ENCODE assay signal across 12 cellular contexts in genomic region chr11:92978226-92979111, GRCh38. TPM values are rescaled to one million over a fixed set of nuclear protein-coding genes. Genes with fewer than 3 reads are reported as not detected.
DNase-seq lines count a peak whose midpoint lies in the region; ATAC-seq, FAIRE-seq and TF ChIP-seq lines count a peak whose summit lies in the region.
"Had no signal": no experiment of that assay in that cellular context is flagged by ENCODE, and none has a peak within 500 bp of the region (broad histone marks: within the 10 kb centered on the region; RNA-seq: fewer than 3 reads in every experiment).

No MANE protein-coding gene starts in this region.

- H3K4me2 ChIP-seq in skeletal muscle satellite cell (ENCODE audit: low read length) = peak overlapping the region; percentile 55

- H3K9me3 ChIP-seq in skeletal muscle satellite cell (replicated peaks; ENCODE audit: low read length) = no peaks in the 10 kb centered on the region
- H3K9me3 ChIP-seq: right lobe of liver had no signal

- no peak for FAIRE-seq in bronchial epithelial cell (lab: Jason Lieb, UNC)
- FAIRE-seq: endothelial cell of umbilical vein had no signal

- H3K36me3 ChIP-seq in bronchial epithelial cell (ENCODE audit: control insufficient read depth, insufficient read depth, low read length) (no peaks in the 10 kb centered on the region), skeletal muscle satellite cell (ENCODE audit: insufficient read depth, low read length) (no peaks in the 10 kb centered on the region)
- H3K36me3 ChIP-seq: right lobe of liver had no signal

- H3K4me3 ChIP-seq in bronchial epithelial cell (ENCODE audit: low read depth, low read length) = no peak overlapping the region
- peak overlapping the region; percentile 18 for H3K4me3 ChIP-seq in skeletal muscle satellite cell (ENCODE audit: low read length)
- H3K4me3 ChIP-seq: right lobe of liver had no signal

- ATAC-seq in GM19324 (IDR thresholded peaks at IDR 0.05; ENCODE audit: low FRiP score, unreplicated experiment) (no peak), GM18909 (IDR thresholded peaks at IDR 0.05; ENCODE audit: poor library complexity, unreplicated experiment) (no peak)
- ATAC-seq: right lobe of liver had no signal

- no peaks in the 10 kb centered on the region for H3K27me3 ChIP-seq in bronchial epithelial cell (ENCODE audit: control insufficient read depth, insufficient read depth, low read length)
- no peaks in the 10 kb centered on the region for H3K27me3 ChIP-seq in skeletal muscle satellite cell (ENCODE audit: control insufficient read depth, insufficient read depth, low read length)
- H3K27me3 ChIP-seq: right lobe of liver had no signal

- TF ChIP-seq CTCF in bronchial epithelial cell (IDR thresholded peaks at IDR 0.05; ENCODE audit: insufficient read depth, low read length, severe bottlenecking) = no peak

- peaks cover 19% of the 10 kb centered on the region for H3K4me1 ChIP-seq in skeletal muscle satellite cell (ENCODE audit: control insufficient read depth, insufficient read depth, low read length)
- H3K4me1 ChIP-seq: right lobe of liver had no signal

- peak; percentile 56 for DNase-seq in NCI-H2171 treated with DMSO at 0.1 percent for 48 hours (lab: John Stamatoyannopoulos, UW)
- no peak for DNase-seq in NCI-H2171 (lab: John Stamatoyannopoulos, UW)
- peak; percentile 48 for DNase-seq in NCI-H226
- peak; percentile 42 for DNase-seq in bronchial epithelial cell (ENCODE audit: low read depth)
- DNase-seq in OCI-M1 (lab: John Stamatoyannopoulos, UW) = no peak
- DNase-seq: activated CD4-positive, alpha-beta T cell treated with anti-CD3 and anti-CD28 coated beads, Interleukin-2, amount 50 U/mL, for 48 hours; activated naive CD8-positive, alpha-beta T cell treated with anti-CD3 and anti-CD28 coated beads, Interleukin-2, amount 10 ng/mL, durations not matched to agents 7 days and 5 days; right lobe of liver had no signal

- no peak overlapping the region for H3K9ac ChIP-seq in skeletal muscle satellite cell (ENCODE audit: low read depth, low read length)

RNA-seq across cellular contexts. Expression of gene MTNR1B, which starts 9.0 kb away (rescaled TPM):
- total RNA-seq in bronchial epithelial cell = not detected in 2 replicates
- total RNA-seq in skeletal muscle satellite cell (2012; rRNA removed) = not detected in 2 replicates
- total RNA-seq: activated naive CD8-positive, alpha-beta T cell treated with anti-CD3 and anti-CD28 coated beads, Interleukin-2, amount 10 ng/mL, durations not matched to agents 7 days and 5 days; endothelial cell of umbilical vein; right lobe of liver had no signal

Comparison
In these comparisons a context has a peak if more than half of its experiments do, and no peak if none do; other contexts are left out.
1. DNase-seq: peak in NCI-H2171 treated with DMSO at 0.1 percent for 48 hours (single experiment), NCI-H226 (single experiment) and bronchial epithelial cell (single experiment); none in NCI-H2171 (single experiment) and OCI-M1 (single experiment).